8 cellular contexts compared by ENCODE assay signal in genomic region chr1:227318003-227318851, GRCh38. TPM values are rescaled to one million over a fixed set of nuclear protein-coding genes. Genes with fewer than 3 reads are reported as not detected.
DNase-seq lines count a peak whose midpoint lies in the region; ATAC-seq lines count a peak whose summit lies in the region.

Gene CDC42BPA, minus strand, starts transcription at chr1:227318492. Its CDS starts 1,310 bp downstream, at chr1:227317182.

- no peaks in the 10 kb centered on the region for H3K36me3 ChIP-seq in mesenchymal stem cell (ENCODE audit: control insufficient read depth in 1 of 2, insufficient read depth in 2 of 2, low read depth in 1 of 2, low read length in 2 of 2)

- peaks cover 49% of the 10 kb centered on the region for H3K27me3 Mint-ChIP-seq in activated CD8-positive, alpha-beta T cell treated with anti-CD3 and anti-CD28 coated beads, Interleukin-2, amount 10 ng/mL, durations not matched to agents 7 days and 5 days (ENCODE audit: low read depth)

- H3K9ac ChIP-seq in mesenchymal stem cell (ENCODE audit: low read length): peak within 1 kb of the TSS; percentile 89

- H2AFZ ChIP-seq in mesenchymal stem cell (ENCODE audit: low read depth, low read length): peak within 1 kb of the TSS; percentile 88

- peak within 1 kb of the TSS; percentile 92 for H4K91ac ChIP-seq in mesenchymal stem cell (ENCODE audit: low read length)

- peak within 1 kb of the TSS; percentile 93 for H3K27ac ChIP-seq in mesenchymal stem cell (ENCODE audit: low read length, poor library complexity, severe bottlenecking)

- H3K79me1 ChIP-seq in mesenchymal stem cell (replicated peaks; ENCODE audit: low read length, poor library complexity, severe bottlenecking): no peaks in the 10 kb centered on the region

- no peak within 1 kb of the TSS for H3K27ac Mint-ChIP-seq in activated CD8-positive, alpha-beta T cell treated with anti-CD3 and anti-CD28 coated beads, Interleukin-2, amount 10 ng/mL, durations not matched to agents 7 days and 5 days
- peak within 1 kb of the TSS; percentile 45 for H3K27ac Mint-ChIP-seq in stimulated activated effector memory CD8-positive, alpha-beta T cell treated with anti-CD3 and anti-CD28 coated beads, Interleukin-12 subunit alpha, Interleukin-12 subunit beta, amount 100 ng/mL, for 72 hours

- CTCF ChIA-PET in activated CD8-positive, alpha-beta T cell treated with anti-CD3 and anti-CD28 coated beads, Interleukin-2, amount 10 ng/mL, durations not matched to agents 7 days and 5 days (lab: Charles Lee): no interaction called here

- peak within 1 kb of the TSS; percentile 83 for H3K4me2 ChIP-seq in mesenchymal stem cell (ENCODE audit: low read length, poor library complexity, severe bottlenecking)

- no peak within 1 kb of the TSS for H2AK5ac ChIP-seq in mesenchymal stem cell (ENCODE audit: low read length, severe bottlenecking)

- H2BK15ac ChIP-seq in mesenchymal stem cell (ENCODE audit: low read depth, poor library complexity, severe bottlenecking): peak within 1 kb of the TSS; percentile 87

- WGBS in mesenchymal stem cell: 0% methylated on average over 54 of the region's 100 CpGs

- H3K23ac ChIP-seq in mesenchymal stem cell (ENCODE audit: low read length in 2 of 2): peak within 1 kb of the TSS in 1 of 2 experiments; percentile 87

- peak within 1 kb of the TSS; percentile 98 for H2BK120ac ChIP-seq in mesenchymal stem cell (ENCODE audit: low read depth, low read length)

- peak; percentile 49 for ATAC-seq in HG02588 (IDR thresholded peaks at IDR 0.05; ENCODE audit: unreplicated experiment)
- ATAC-seq in activated CD8-positive, alpha-beta T cell treated with anti-CD3 and anti-CD28 coated beads, Interleukin-2, amount 10 ng/mL, durations not matched to agents 7 days and 5 days: peak; percentile 79
- peak; percentile 77 for ATAC-seq in stimulated activated effector memory CD8-positive, alpha-beta T cell treated with anti-CD3 and anti-CD28 coated beads, Interleukin-12 subunit alpha, Interleukin-12 subunit beta, amount 100 ng/mL, for 72 hours
- no peak for ATAC-seq in HG03442 (IDR thresholded peaks at IDR 0.05; ENCODE audit: unreplicated experiment)

- peak within 1 kb of the TSS; percentile 97 for H3K14ac ChIP-seq in mesenchymal stem cell (ENCODE audit: low read length in 2 of 2)

- POLR2A ChIA-PET in activated CD8-positive, alpha-beta T cell treated with anti-CD3 and anti-CD28 coated beads, Interleukin-2, amount 10 ng/mL, durations not matched to agents 7 days and 5 days (lab: Charles Lee): no interaction called here

- peak within 1 kb of the TSS; percentile 97 for H4K8ac ChIP-seq in mesenchymal stem cell (ENCODE audit: low read length)

- peak within 1 kb of the TSS; percentile 68 for H3K4me3 Mint-ChIP-seq in activated CD8-positive, alpha-beta T cell treated with anti-CD3 and anti-CD28 coated beads, Interleukin-2, amount 10 ng/mL, durations not matched to agents 7 days and 5 days
- peak within 1 kb of the TSS; percentile 62 for H3K4me3 Mint-ChIP-seq in stimulated activated effector memory CD8-positive, alpha-beta T cell treated with anti-CD3 and anti-CD28 coated beads, Interleukin-12 subunit alpha, Interleukin-12 subunit beta, amount 100 ng/mL, for 72 hours

- peak within 1 kb of the TSS; percentile 88 to 91 for H3K4ac ChIP-seq in mesenchymal stem cell (ENCODE audit: low read depth in 1 of 2, low read length in 2 of 2)

- peak within 1 kb of the TSS; percentile 76 for H2BK5ac ChIP-seq in mesenchymal stem cell (ENCODE audit: low read depth, low read length, poor library complexity, severe bottlenecking)

- H2BK12ac ChIP-seq in mesenchymal stem cell (ENCODE audit: low read length in 2 of 2): peak within 1 kb of the TSS; percentile 89 to 94

- H3K27me3 ChIP-seq in mesenchymal stem cell (ENCODE audit: control insufficient read depth in 1 of 2, insufficient read depth in 1 of 2, low read length in 2 of 2): no peaks in the 10 kb centered on the region

- no peaks in the 10 kb centered on the region for H3K36me3 Mint-ChIP-seq in activated CD8-positive, alpha-beta T cell treated with anti-CD3 and anti-CD28 coated beads, Interleukin-2, amount 10 ng/mL, durations not matched to agents 7 days and 5 days (ENCODE audit: low read depth)
- no peaks in the 10 kb centered on the region for H3K36me3 Mint-ChIP-seq in stimulated activated effector memory CD8-positive, alpha-beta T cell treated with anti-CD3 and anti-CD28 coated beads, Interleukin-12 subunit alpha, Interleukin-12 subunit beta, amount 100 ng/mL, for 72 hours

- no peaks in the 10 kb centered on the region for H3K9me3 ChIP-seq in mesenchymal stem cell (ENCODE audit: control insufficient read depth, low read length)

- H3K18ac ChIP-seq in mesenchymal stem cell (ENCODE audit: low read depth in 1 of 2, low read length in 2 of 2): peak within 1 kb of the TSS; percentile 95 to 97

- no peaks in the 10 kb centered on the region for H3K9me3 Mint-ChIP-seq in activated CD8-positive, alpha-beta T cell treated with anti-CD3 and anti-CD28 coated beads, Interleukin-2, amount 10 ng/mL, durations not matched to agents 7 days and 5 days (ENCODE audit: insufficient read depth)
- H3K9me3 Mint-ChIP-seq in stimulated activated effector memory CD8-positive, alpha-beta T cell treated with anti-CD3 and anti-CD28 coated beads, Interleukin-12 subunit alpha, Interleukin-12 subunit beta, amount 100 ng/mL, for 72 hours: no peaks in the 10 kb centered on the region

- peaks cover 25% of the 10 kb centered on the region for H3K4me1 Mint-ChIP-seq in activated CD8-positive, alpha-beta T cell treated with anti-CD3 and anti-CD28 coated beads, Interleukin-2, amount 10 ng/mL, durations not matched to agents 7 days and 5 days (ENCODE audit: low read depth)
- no peaks in the 10 kb centered on the region for H3K4me1 Mint-ChIP-seq in stimulated activated effector memory CD8-positive, alpha-beta T cell treated with anti-CD3 and anti-CD28 coated beads, Interleukin-12 subunit alpha, Interleukin-12 subunit beta, amount 100 ng/mL, for 72 hours

- H3K4me3 ChIP-seq in mesenchymal stem cell (ENCODE audit: insufficient read depth in 1 of 2, low read depth in 1 of 2, low read length in 2 of 2): peak within 1 kb of the TSS; percentile 89 to 90

- DNase-seq in DMS53 (lab: John Stamatoyannopoulos, UW) (peak; percentile 95), NCI-H345 (lab: John Stamatoyannopoulos, UW) (peak; percentile 86), epidermal melanocyte (ENCODE audit: insufficient read length, low spot score) (peak; percentile 75), mesenchymal stem cell (peak; percentile 93)
- peak; percentile 41 for DNase-seq in activated CD8-positive, alpha-beta T cell treated with anti-CD3 and anti-CD28 coated beads, Interleukin-2, amount 10 ng/mL, durations not matched to agents 7 days and 5 days
- peak; percentile 8 to 55 for DNase-seq in stimulated activated effector memory CD8-positive, alpha-beta T cell treated with anti-CD3 and anti-CD28 coated beads, Interleukin-12 subunit alpha, Interleukin-12 subunit beta, amount 100 ng/mL, for 72 hours (ENCODE audit: low spot score in 2 of 2)

- H3K4me1 ChIP-seq in mesenchymal stem cell (ENCODE audit: control insufficient read depth, insufficient read depth, low read depth, low read length): peaks cover 6% of the 10 kb centered on the region

RNA-seq across cellular contexts. Expression of gene CDC42BPA, which starts in this region (rescaled TPM):
- total RNA-seq in activated CD8-positive, alpha-beta T cell treated with anti-CD3 and anti-CD28 coated beads, Interleukin-2, amount 10 ng/mL, durations not matched to agents 7 days and 5 days: under 1 TPM; 0.32 to 0.89 TPM
- 23.2 TPM for polyA plus RNA-seq in mesenchymal stem cell (2013, experiment 1 of 2)
- 23.2 TPM for polyA plus RNA-seq in mesenchymal stem cell (2013, experiment 2 of 2)

Comparison
In these comparisons a context has a peak if more than half of its experiments do, and no peak if none do; other contexts are left out.
1. Peak in DNase-seq and ATAC-seq in activated CD8-positive, alpha-beta T cell treated with anti-CD3 and anti-CD28 coated beads, Interleukin-2, amount 10 ng/mL, durations not matched to agents 7 days and 5 days; RNA of the gene not detected or under 1 TPM.
2. DNase-seq: peak in every context shown above with its lines; median percentile 95 in DMS53; 93 in mesenchymal stem cell; 86 in NCI-H345; 75 in epidermal melanocyte; 41 in activated CD8-positive, alpha-beta T cell treated with anti-CD3 and anti-CD28 coated beads, Interleukin-2, amount 10 ng/mL, durations not matched to agents 7 days and 5 days; 32 in stimulated activated effector memory CD8-positive, alpha-beta T cell treated with anti-CD3 and anti-CD28 coated beads, Interleukin-12 subunit alpha, Interleukin-12 subunit beta, amount 100 ng/mL, for 72 hours.